ENCODE assay signal across 14 cellular contexts in the genomic region with DNA sequence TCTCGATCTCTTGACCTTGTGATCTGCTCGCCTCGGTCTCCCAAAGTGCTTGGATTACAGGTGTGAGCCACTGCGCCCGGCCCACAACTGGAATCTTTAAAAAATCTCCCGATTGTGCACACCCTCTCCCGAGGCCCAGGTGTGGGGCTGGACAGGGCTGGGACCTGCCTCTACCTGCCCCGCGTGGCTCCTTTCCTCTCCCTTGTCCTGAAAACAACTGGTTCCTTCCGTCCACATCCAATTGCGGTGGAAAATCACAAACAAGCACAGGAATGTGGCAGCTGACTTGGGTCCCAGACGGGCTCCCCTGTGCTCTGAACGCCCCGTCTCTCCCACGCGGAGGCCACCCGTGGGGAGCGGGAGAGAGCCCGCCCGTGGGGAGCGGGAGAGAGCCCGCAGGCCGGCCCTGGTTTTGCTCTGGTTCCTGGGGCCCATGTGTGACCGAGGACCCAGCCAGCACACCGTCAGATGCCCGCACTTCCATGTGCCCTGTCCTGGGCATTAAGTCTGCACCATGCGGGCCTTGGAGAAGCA. TPM values are rescaled to one million over a fixed set of nuclear protein-coding genes. Genes with fewer than 3 reads are reported as not detected.
A peak's percentile ranks its signal among the peaks of the same experiment; 100 is the strongest.
DNase-seq lines count a peak whose midpoint lies in the region; ATAC-seq and TF ChIP-seq lines count a peak whose summit lies in the region.
"Had no signal": no experiment of that assay in that cellular context is flagged by ENCODE, and none has a peak within 500 bp of the region (broad histone marks: within the 10 kb centered on the region; RNA-seq: fewer than 3 reads in every experiment).

No MANE protein-coding gene starts in this region.

- TF ChIP-seq CTCF in foreskin keratinocyte (conservative IDR thresholded peaks at IDR 0.05) (no peak), ovary (IDR thresholded peaks at IDR 0.05) (no peak)

- peaks cover 4% of the 10 kb centered on the region for H3K27me3 ChIP-seq in foreskin keratinocyte
- no peaks in the 10 kb centered on the region for H3K27me3 ChIP-seq in ovary

- no peak for TF ChIP-seq EP300 in ovary (IDR thresholded peaks at IDR 0.05)

- H3K27ac ChIP-seq in foreskin keratinocyte (no peak overlapping the region), ovary (peak overlapping the region; percentile 31 to 36), urinary bladder (ENCODE audit: low read depth) (peak overlapping the region; percentile 95)

- TF ChIP-seq POLR2A in ovary (IDR thresholded peaks at IDR 0.05): no peak

- WGBS in ovary, 3 donors: 85 to 93% (median 90%) methylated on average over 27 of the region's 27 CpGs
- WGBS in urinary bladder: 81% methylated on average over 27 of the region's 27 CpGs

- no peaks in the 10 kb centered on the region for H3K36me3 ChIP-seq in ovary
- no peaks in the 10 kb centered on the region for H3K36me3 ChIP-seq in urinary bladder (ENCODE audit: insufficient read depth)

- H3K4me3 ChIP-seq in ovary (peak overlapping the region; percentile 1), urinary bladder (ENCODE audit: low read depth, low read length) (no peak overlapping the region)

- no peaks in the 10 kb centered on the region for H3K9me3 ChIP-seq in ovary

- DNase-seq in Right ventricle myocardium inferior (ENCODE audit: missing footprints): peak; percentile 32
- no peak for DNase-seq in left cardiac atrium
- DNase-seq in foreskin keratinocyte: peak; percentile 63 to 78
- DNase-seq in ovary: no peak
- DNase-seq in DMS79 (lab: John Stamatoyannopoulos, UW): no peak
- DNase-seq in dermis blood vessel endothelial cell: no peak
- no peak for DNase-seq in cerebellar nuclear complex (lab: John Stamatoyannopoulos, UW)
- DNase-seq: activated CD4-positive, alpha-beta T cell treated with anti-CD3 and anti-CD28 coated beads, Interleukin-2, amount 50 U/mL, for 4 hours; DMS53; posterior cingulate gyrus; substantia nigra had no signal

- peaks cover 19% of the 10 kb centered on the region for H3K4me1 ChIP-seq in foreskin keratinocyte
- peaks cover 20% of the 10 kb centered on the region for H3K4me1 ChIP-seq in ovary (ENCODE audit: insufficient read depth)
- H3K4me1 ChIP-seq in urinary bladder (ENCODE audit: insufficient read depth): peaks cover 3% of the 10 kb centered on the region

- ATAC-seq in Right ventricle myocardium inferior (no peak), left cardiac atrium (no peak), foreskin keratinocyte (peak; percentile 6)

- intact Hi-C loops in Right ventricle myocardium inferior (cut with DNase I) (loop anchor here (2.0 to 5.0 kb wide), 2 partner anchors 36 to 82 kb away; a partner anchor contains a TSS), left cardiac atrium (cut with DNase I) (loop anchor here in 1 of 2 donors (5.0 kb wide), 1 partner anchor 38 kb away; a partner anchor contains a TSS), ovary (cut with DNase I) (loop anchor here in 1 of 4 donors (5.0 kb wide), 1 partner anchor 713 kb away; no protein-coding TSS in a partner anchor)

RNA-seq across cellular contexts. Expression of a gene that starts 3.0 kb away (rescaled TPM):
- total RNA-seq in Right ventricle myocardium inferior (30.7 TPM), left cardiac atrium (10 to 100 TPM; 26.7 to 29.4 TPM), foreskin keratinocyte (4.1 and 10.7 TPM in 2 replicates), ovary (10 to 100 TPM in 6 of 7 donors, 1 to 10 TPM in 1; 9.2 to 23.7 (median 13.8) TPM), urinary bladder (10.0 TPM), dermis blood vessel endothelial cell (97.4 and 107 TPM in 2 replicates)
- polyA plus RNA-seq in foreskin keratinocyte (4.8 and 12.2 TPM in 2 replicates), ovary (10 to 100 TPM in 1 of 2 donors, 1 to 10 TPM in 1; 6.5 to 35.5 TPM), urinary bladder (66.0 TPM)

RNA-seq across cellular contexts. Expression of a gene that starts 37.3 kb away (rescaled TPM):
- 18.9 TPM for total RNA-seq in Right ventricle myocardium inferior
- total RNA-seq in left cardiac atrium: 10 to 100 TPM; 17.9 to 22.2 TPM
- total RNA-seq in foreskin keratinocyte: 36.4 and 37.9 TPM in 2 replicates
- 39.8 and 44.7 TPM in 2 replicates for polyA plus RNA-seq in foreskin keratinocyte
- 10 to 100 TPM in 6 of 7 donors, 1 to 10 TPM in 1; 9.9 to 36.8 (median 32.8) TPM for total RNA-seq in ovary
- polyA plus RNA-seq in ovary: 10 to 100 TPM in 1 of 2 donors, under 1 TPM in 1; 0.27 to 31.7 TPM
- total RNA-seq in urinary bladder: 10.6 TPM
- 39.7 TPM for polyA plus RNA-seq in urinary bladder
- 19.7 and 21.3 TPM in 2 replicates for total RNA-seq in dermis blood vessel endothelial cell

RNA-seq across cellular contexts. Expression of a gene that starts 41.7 kb away (rescaled TPM):
- total RNA-seq in Right ventricle myocardium inferior (not detected), left cardiac atrium (under 1 TPM in 1 of 2 donors, not detected in 1; 0.21 TPM), foreskin keratinocyte (not detected in 2 replicates), ovary (under 1 TPM in 2 of 7 donors, not detected in 5; 0.15 to 0.40 TPM), urinary bladder (not detected), dermis blood vessel endothelial cell (0.09 TPM in 1 of 2 replicates, not detected in the other)
- polyA plus RNA-seq in foreskin keratinocyte (not detected in 2 replicates), ovary (under 1 TPM in 1 of 2 donors, not detected in 1; 0.05 TPM), urinary bladder (0.10 TPM)
- total RNA-seq: chondrocyte had no signal
- polyA plus RNA-seq: AG04450 had no signal

RNA-seq across cellular contexts. Expression of a gene that starts 55.6 kb away (rescaled TPM):
- 49.5 TPM for total RNA-seq in Right ventricle myocardium inferior
- total RNA-seq in left cardiac atrium: 10 to 100 TPM; 43.0 to 49.7 TPM
- 32.2 and 37.7 TPM in 2 replicates for total RNA-seq in foreskin keratinocyte
- 25.2 and 28.2 TPM in 2 replicates for polyA plus RNA-seq in foreskin keratinocyte
- 10 to 100 TPM; 28.4 to 70.9 (median 62.8) TPM for total RNA-seq in ovary
- polyA plus RNA-seq in ovary: 10 to 100 TPM; 16.3 to 31.0 TPM
- 19.6 TPM for total RNA-seq in urinary bladder
- polyA plus RNA-seq in urinary bladder: 64.0 TPM
- 69.9 and 96.7 TPM in 2 replicates for total RNA-seq in dermis blood vessel endothelial cell

Comparison
In these comparisons a context has a peak if more than half of its experiments do, and no peak if none do; other contexts are left out.
1. DNase-seq: peak in Right ventricle myocardium inferior (single experiment) and foreskin keratinocyte (2 of 2); none in left cardiac atrium (single experiment), ovary (0 of 5), DMS79 (single experiment), dermis blood vessel endothelial cell (single experiment) and cerebellar nuclear complex (0 of 2).